Comparison of ENCODE assay signal across 8 cellular contexts in genomic region chr22:24402460-24403192, GRCh38. TPM values are rescaled to one million over a fixed set of nuclear protein-coding genes. Genes with fewer than 3 reads are reported as not detected.
A peak's percentile ranks its signal among the peaks of the same experiment; 100 is the strongest.
DNase-seq lines count a peak whose midpoint lies in the region; ATAC-seq and TF ChIP-seq lines count a peak whose summit lies in the region.

No MANE protein-coding gene starts in this region.

- peak overlapping the region; percentile 66 for H3K4me2 ChIP-seq in PC-9

- H3F3A ChIP-seq in PC-9 (ENCODE audit: insufficient read depth, low read depth): peaks cover 37% of the 10 kb centered on the region

- intact Hi-C loops in PC-9 (cut with micrococcal nuclease; ENCODE audit: unreplicated experiment) (loop anchor here (5.0 kb wide), 1 partner anchor 120 kb away; no protein-coding TSS in a partner anchor), uterus (cut with DNase I; ENCODE audit: low total_unique reads) (no loop called here)

- no peaks in the 10 kb centered on the region for H3K9me2 ChIP-seq in PC-9 (ENCODE audit: insufficient read depth)

- H3K9me3 ChIP-seq in PC-9 (ENCODE audit: insufficient read depth, low read depth) (no peaks in the 10 kb centered on the region), uterus (no peaks in the 10 kb centered on the region)

- no peak for TF ChIP-seq POLR2A in uterus (IDR thresholded peaks at IDR 0.05)

- H3K27me3 ChIP-seq in BJ (ENCODE audit: control insufficient read depth, insufficient read depth, low read length) (no peaks in the 10 kb centered on the region), PC-9 (ENCODE audit: insufficient read depth, low read depth) (no peaks in the 10 kb centered on the region), uterus (no peaks in the 10 kb centered on the region)

- no peaks in the 10 kb centered on the region for H4K20me1 ChIP-seq in PC-9 (ENCODE audit: insufficient read depth)

- H3K27ac ChIP-seq in PC-9 (peak overlapping the region; percentile 77), coronary artery (peak overlapping the region; percentile 83 to 86), uterus (peak overlapping the region; percentile 43 to 63)

- TF ChIP-seq CTCF in BJ (IDR thresholded peaks at IDR 0.05; ENCODE audit: insufficient read depth, low read depth, low read length) (no peak), PC-9 (conservative IDR thresholded peaks at IDR 0.05) (no peak), coronary artery (IDR thresholded peaks at IDR 0.05) (no peak), uterus (IDR thresholded peaks at IDR 0.05) (no peak)

- BruUV-seq in PC-9 (replicated peaks; lab: Mats Ljungman, UMichigan): no TSS peak

- DNase-seq in BJ (ENCODE audit: low read depth) (peak; percentile 96), H4 (ENCODE audit: low spot score) (peak; percentile 75), PC-9 (peak; percentile 69 to 97), coronary artery (ENCODE audit: low spot score) (peak; percentile 86), medulla oblongata (ENCODE audit: extremely low spot score) (peak; percentile 63), uterus (peak; percentile 70 to 88)

- ATAC-seq in GM18502 (IDR thresholded peaks at IDR 0.05; ENCODE audit: poor library complexity, unreplicated experiment): no peak
- ATAC-seq in GM21723 (IDR thresholded peaks at IDR 0.05; ENCODE audit: unreplicated experiment): no peak

- CTCF ChIA-PET in BJ (lab: Yijun Ruan, JAX): interaction anchor here (0.7 to 0.8 kb wide), 2 partner anchors 22 to 100 kb away, joined by 3 to 4 read pairs; no protein-coding TSS in a partner anchor
- CTCF ChIA-PET in PC-9 (lab: Charles Lee): interaction anchor here (0.5 to 0.6 kb wide), 2 partner anchors 15 to 216 kb away, joined by 3 to 16 read pairs; no protein-coding TSS in a partner anchor

- H3K4me3 ChIP-seq in BJ (ENCODE audit: low read depth, low read length): no peak overlapping the region
- H3K4me3 ChIP-seq in PC-9: peak overlapping the region; percentile 25; the same call in 1 of the 2 replicates
- H3K4me3 ChIP-seq in coronary artery: peak overlapping the region; percentile 35
- no peak overlapping the region for H3K4me3 ChIP-seq in uterus

- peaks cover 6% of the 10 kb centered on the region; the same call in 1 of the 2 replicates for H3K36me3 ChIP-seq in BJ (ENCODE audit: control insufficient read depth, insufficient read depth, low read length)
- 0 out of 2 replicates have a peak, but pooled peaks cover 9% of the 10 kb centered on the region for H3K36me3 ChIP-seq in PC-9 (ENCODE audit: low read depth)
- H3K36me3 ChIP-seq in uterus: no peaks in the 10 kb centered on the region

- POLR2A ChIA-PET in BJ (lab: Charles Lee): no interaction called here
- POLR2A ChIA-PET in PC-9 (lab: Charles Lee; ENCODE audit: unreplicated experiment): interaction anchor here (0.6 to 0.7 kb wide), 3 partner anchors 84 to 104 kb away, joined by 4 to 6 read pairs (median 4); no protein-coding TSS in a partner anchor

- H2AFZ ChIP-seq in PC-9: no peak overlapping the region

- H3K4me1 ChIP-seq in PC-9 (replicated peaks; ENCODE audit: insufficient read depth) (peaks cover 33% of the 10 kb centered on the region), uterus (peaks cover 4 to 15% of the 10 kb centered on the region in 2 donors)

- 0 out of 2 replicates have a peak, but pooled peaks cover 6% of the 10 kb centered on the region for H3K79me2 ChIP-seq in PC-9 (ENCODE audit: low read depth)

RNA-seq across cellular contexts. Expression of gene ADORA2A, which starts 24.8 kb away (rescaled TPM):
- polyA plus RNA-seq in BJ (2011; rRNA removed): 0.97 and 2.8 TPM in 2 replicates
- 0.82 and 5.9 TPM in 2 replicates for polyA minus RNA-seq in BJ (2011; rRNA and poly(A)+ RNA removed)
- total RNA-seq in H4 (2014; rRNA removed; shearing (Covaris generic)): 1.0 TPM in 1 of 2 replicates, not detected in the other
- total RNA-seq in PC-9 (2021): 1.8 and 2.6 TPM in 2 replicates
- total RNA-seq in uterus: 1 to 10 TPM in 3 of 4 donors, not detected in 1; 3.3 to 9.9 (median 8.9) TPM

Comparison
In these comparisons a context has a peak if more than half of its experiments do, and no peak if none do; other contexts are left out.
1. H3K4me3 ChIP-seq: peak in PC-9 (single experiment) and coronary artery (single experiment); none in BJ (single experiment) and uterus (0 of 2).
2. Peak in every context shown above with its lines, with median percentiles within 50 percentile points of each other: DNase-seq and H3K27ac ChIP-seq.